Comparison of ENCODE assay signal across 16 cellular contexts in the genomic region with DNA sequence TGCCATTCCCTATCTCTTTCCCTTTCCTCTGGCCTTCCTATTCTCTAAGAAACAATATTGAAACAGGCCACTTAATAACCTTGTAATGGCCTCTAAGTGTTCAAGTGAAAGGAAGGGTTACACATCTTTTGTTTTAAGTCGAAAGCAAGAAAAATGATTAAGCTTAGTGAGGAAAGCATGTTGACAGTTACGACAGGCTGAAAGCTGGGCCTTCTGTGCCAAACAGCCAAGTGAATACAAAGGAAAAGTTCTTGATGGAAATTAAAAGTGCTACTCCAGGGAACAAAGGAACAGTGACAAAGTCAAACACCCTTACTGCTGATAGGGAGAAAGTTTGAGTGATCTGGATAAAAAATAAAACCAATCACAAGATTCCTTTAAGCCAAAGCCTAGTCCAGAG. TPM values are rescaled to one million over a fixed set of nuclear protein-coding genes. Genes with fewer than 3 reads are reported as not detected.
A peak's percentile ranks its signal among the peaks of the same experiment; 100 is the strongest.
DNase-seq lines count a peak whose midpoint lies in the region; ATAC-seq and TF ChIP-seq lines count a peak whose summit lies in the region.
"Had no signal": no experiment of that assay in that cellular context is flagged by ENCODE, and none has a peak within 500 bp of the region (broad histone marks: within the 10 kb centered on the region; RNA-seq: fewer than 3 reads in every experiment).

No MANE protein-coding gene starts in this region.

- H2AFZ ChIP-seq in GM23338 (no peak overlapping the region), neural progenitor cell (replicated peaks) (no peak overlapping the region)

- no peak overlapping the region for H3K4me2 ChIP-seq in GM23338
- H3K4me2 ChIP-seq in neural progenitor cell: no peak overlapping the region

- H3K36me3 ChIP-seq in GM23338 (ENCODE audit: insufficient read depth) (no peaks in the 10 kb centered on the region), HEK293 (ENCODE audit: control insufficient read depth in 2 of 2, insufficient read depth in 1 of 2, low read length in 2 of 2) (peaks cover 0 to 17% of the 10 kb centered on the region in 2 experiments; a peak in 1 of 3 replicates), endodermal cell (ENCODE audit: control insufficient read depth, insufficient read depth, low read length) (peaks cover 19% of the 10 kb centered on the region), neural progenitor cell (no peaks in the 10 kb centered on the region), gastrocnemius medialis (no peaks in the 10 kb centered on the region)
- H3K36me3 ChIP-seq: BE2C had no signal

- H3K9me3 Mint-ChIP-seq in GM23338 (no peaks in the 10 kb centered on the region), endodermal cell (no peaks in the 10 kb centered on the region), neural progenitor cell (no peaks in the 10 kb centered on the region)
- H3K9me3 Mint-ChIP-seq: CD4-positive, alpha-beta memory T cell; HFFc6 had no signal

- intact Hi-C loops in gastrocnemius medialis (cut with DNase I; ENCODE audit: low total_unique reads): no loop called here

- peaks cover 21% of the 10 kb centered on the region for H3K27me3 Mint-ChIP-seq in GM23338 (ENCODE audit: insufficient read depth, low read depth, poor library complexity)
- H3K27me3 Mint-ChIP-seq in endodermal cell (ENCODE audit: insufficient read depth): no peaks in the 10 kb centered on the region
- H3K27me3 Mint-ChIP-seq in neural progenitor cell (ENCODE audit: insufficient read depth, low read depth): peaks cover 2% of the 10 kb centered on the region

- in situ Hi-C loops in gastrocnemius medialis (cut with MboI; ENCODE audit: low sequenced_read_pairs in 4 of 4): no loop called here

- H3K9ac ChIP-seq in endodermal cell (ENCODE audit: extremely low read depth, low read length, poor library complexity, severe bottlenecking) (no peak overlapping the region), neural progenitor cell (no peak overlapping the region)

- no peaks in the 10 kb centered on the region for H4K20me1 ChIP-seq in GM23338 (replicated peaks; ENCODE audit: insufficient read depth)
- H4K20me1 ChIP-seq in neural progenitor cell (ENCODE audit: low read depth): peaks cover 6% of the 10 kb centered on the region

- H3K9me2 ChIP-seq in GM23338 (ENCODE audit: insufficient read depth): no peaks in the 10 kb centered on the region

- POLR2A ChIA-PET in HEK293 (lab: Yijun Ruan, JAX): no interaction called here

- no peaks in the 10 kb centered on the region for H3K79me2 ChIP-seq in GM23338 (replicated peaks; ENCODE audit: insufficient read depth)
- H3K79me2 ChIP-seq in neural progenitor cell (ENCODE audit: low read depth): no peaks in the 10 kb centered on the region

- H3K4me3 Mint-ChIP-seq in GM23338 (no peak overlapping the region), endodermal cell (no peak overlapping the region), neural progenitor cell (no peak overlapping the region)
- H3K4me3 Mint-ChIP-seq: CD4-positive, alpha-beta memory T cell; HFFc6 had no signal

- H3K27ac Mint-ChIP-seq in GM23338: no peak overlapping the region
- no peak overlapping the region for H3K27ac Mint-ChIP-seq in endodermal cell
- H3K27ac Mint-ChIP-seq in neural progenitor cell: no peak overlapping the region
- H3K27ac Mint-ChIP-seq: HFFc6 had no signal

- TF ChIP-seq POLR2A in gastrocnemius medialis (IDR thresholded peaks at IDR 0.05): no peak

- H3K4me1 ChIP-seq in GM23338 (ENCODE audit: insufficient read depth) (no peaks in the 10 kb centered on the region; the same call in 1 of the 2 replicates), HEK293 (ENCODE audit: control insufficient read depth, insufficient read depth, low read length) (no peaks in the 10 kb centered on the region), endodermal cell (ENCODE audit: control insufficient read depth, insufficient read depth, low read length) (no peaks in the 10 kb centered on the region), neural progenitor cell (peaks cover 6% of the 10 kb centered on the region), gastrocnemius medialis (no peaks in the 10 kb centered on the region)
- H3K4me1 ChIP-seq: BE2C, HAP-1 had no signal

- peak overlapping the region; percentile 50; the same call in 1 of the 2 replicates for H3K27ac ChIP-seq in GM23338 (ENCODE audit: low read depth)
- no peak overlapping the region for H3K27ac ChIP-seq in HEK293 (ENCODE audit: extremely low read depth, low read depth, low read length)
- H3K27ac ChIP-seq in endodermal cell (ENCODE audit: low read depth, low read length): peak overlapping the region; percentile 50
- H3K27ac ChIP-seq in neural progenitor cell: peak overlapping the region; percentile 42
- no peak overlapping the region for H3K27ac ChIP-seq in gastrocnemius medialis
- H3K27ac ChIP-seq: C4-2B, HL-60 had no signal

- H3K36me3 Mint-ChIP-seq in GM23338 (ENCODE audit: low read depth) (peaks cover 22% of the 10 kb centered on the region), endodermal cell (ENCODE audit: low read depth) (peaks cover 19% of the 10 kb centered on the region), neural progenitor cell (peaks cover 25% of the 10 kb centered on the region)
- H3K36me3 Mint-ChIP-seq: CD4-positive, alpha-beta memory T cell had no signal

- WGBS in endodermal cell (ENCODE audit: insufficient coverage in 1 of 2, insufficient read length in 1 of 2), 2 experiments: 86 to 94% methylated on average over 2 of the region's 2 CpGs

- H3K4me1 Mint-ChIP-seq in GM23338: peaks cover 4% of the 10 kb centered on the region
- H3K4me1 Mint-ChIP-seq in endodermal cell: no peaks in the 10 kb centered on the region
- H3K4me1 Mint-ChIP-seq in neural progenitor cell: peaks cover 5% of the 10 kb centered on the region

- H3K9me3 ChIP-seq in HEK293 (ENCODE audit: control insufficient read depth, insufficient read depth, low read depth, low read length) (no peaks in the 10 kb centered on the region), endodermal cell (ENCODE audit: control insufficient read depth, low read length) (no peaks in the 10 kb centered on the region), neural progenitor cell (ENCODE audit: low read depth) (no peaks in the 10 kb centered on the region), gastrocnemius medialis (no peaks in the 10 kb centered on the region)
- H3K9me3 ChIP-seq: BE2C, HAP-1 had no signal

- no peaks in the 10 kb centered on the region for H3F3A ChIP-seq in GM23338 (replicated peaks; ENCODE audit: low read depth)
- H3F3A ChIP-seq in neural progenitor cell (ENCODE audit: low read depth): peaks cover 2% of the 10 kb centered on the region

- H3K27me3 ChIP-seq in GM23338 (ENCODE audit: insufficient read depth) (no peaks in the 10 kb centered on the region), endodermal cell (ENCODE audit: control insufficient read depth, insufficient read depth, low read length, poor library complexity, severe bottlenecking) (no peaks in the 10 kb centered on the region), neural progenitor cell (no peaks in the 10 kb centered on the region), gastrocnemius medialis (no peaks in the 10 kb centered on the region)
- H3K27me3 ChIP-seq: BE2C had no signal

- no peak for TF ChIP-seq CTCF in GM23338 (conservative IDR thresholded peaks at IDR 0.05; ENCODE audit: low read depth in 2 of 2)
- TF ChIP-seq CTCF in HEK293 (tag by site-specific recombination; IDR thresholded peaks at IDR 0.05): no peak
- TF ChIP-seq CTCF in endodermal cell (conservative IDR thresholded peaks at IDR 0.05): no peak
- no peak for TF ChIP-seq CTCF in neural progenitor cell (IDR thresholded peaks at IDR 0.05)
- TF ChIP-seq CTCF in gastrocnemius medialis (IDR thresholded peaks at IDR 0.05 in 4 of 5, conservative IDR thresholded peaks at IDR 0.05 in 1 of 5): no peak

- DNase-seq in GM23338 (ENCODE audit: low spot score): no peak
- DNase-seq in endodermal cell: no peak
- DNase-seq in neural progenitor cell (ENCODE audit: low spot score): no peak
- no peak for DNase-seq in UCSD-AML1 (lab: John Stamatoyannopoulos, UW; ENCODE audit: unreplicated experiment)
- DNase-seq in activated CD4-positive, alpha-beta T cell treated with anti-CD3 and anti-CD28 coated beads for 4 hours: no peak
- no peak for DNase-seq in gastrocnemius medialis
- DNase-seq: BE2C; CD4-positive, alpha-beta memory T cell; DMS79; GOT3; HFFc6 had no signal

- H3K4me3 ChIP-seq in GM23338: no peak overlapping the region
- H3K4me3 ChIP-seq in HEK293 (ENCODE audit: low read depth, low read length): no peak overlapping the region
- H3K4me3 ChIP-seq in endodermal cell (ENCODE audit: low read length): no peak overlapping the region
- H3K4me3 ChIP-seq in neural progenitor cell: no peak overlapping the region
- no peak overlapping the region for H3K4me3 ChIP-seq in gastrocnemius medialis
- H3K4me3 ChIP-seq: GM12878, HAP-1 had no signal

- CTCF ChIA-PET in HEK293 (lab: Yijun Ruan, JAX): interaction anchor here (2.4 kb wide), 1 partner anchor 20 kb away, joined by 11 read pairs; no protein-coding TSS in a partner anchor

- no peak for ATAC-seq in GM23338
- no peak for ATAC-seq in gastrocnemius medialis
- ATAC-seq: GM12878 had no signal

TF ChIP-seq in GM23338, 12 proteins besides CTCF, POLR2A, EP300 and RAD21 (continues in another document):
- no peak for TF ChIP-seq CREB1 (CRISPR knock-in tag; IDR thresholded peaks at IDR 0.05; ENCODE audit: low read depth)

TF ChIP-seq in HEK293, 187 proteins besides CTCF, POLR2A, EP300 and RAD21 (continues in another document):
- peak; percentile 53; the same call in 1 of the 2 replicates for TF ChIP-seq PRDM1 (tag by site-specific recombination; IDR thresholded peaks at IDR 0.05)
- TF ChIP-seq ZNF121 (tag by site-specific recombination; IDR thresholded peaks at IDR 0.05): no peak
- TF ChIP-seq SP3 (tag by site-specific recombination; IDR thresholded peaks at IDR 0.05): no peak
- TF ChIP-seq, protein P1, sequence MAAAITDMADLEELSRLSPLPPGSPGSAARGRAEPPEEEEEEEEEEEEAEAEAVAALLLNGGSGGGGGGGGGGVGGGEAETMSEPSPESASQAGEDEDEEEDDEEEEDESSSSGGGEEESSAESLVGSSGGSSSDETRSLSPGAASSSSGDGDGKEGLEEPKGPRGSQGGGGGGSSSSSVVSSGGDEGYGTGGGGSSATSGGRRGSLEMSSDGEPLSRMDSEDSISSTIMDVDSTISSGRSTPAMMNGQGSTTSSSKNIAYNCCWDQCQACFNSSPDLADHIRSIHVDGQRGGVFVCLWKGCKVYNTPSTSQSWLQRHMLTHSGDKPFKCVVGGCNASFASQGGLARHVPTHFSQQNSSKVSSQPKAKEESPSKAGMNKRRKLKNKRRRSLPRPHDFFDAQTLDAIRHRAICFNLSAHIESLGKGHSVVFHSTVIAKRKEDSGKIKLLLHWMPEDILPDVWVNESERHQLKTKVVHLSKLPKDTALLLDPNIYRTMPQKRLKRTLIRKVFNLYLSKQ (tag by site-specific recombination; IDR thresholded peaks at IDR 0.05; ENCODE audit: borderline replicate concordance): no peak
- TF ChIP-seq ZFP41 (tag by site-specific recombination; IDR thresholded peaks at IDR 0.05; ENCODE audit: borderline replicate concordance): no peak

RNA-seq across cellular contexts. Expression of a gene that starts 54.2 kb away (rescaled TPM):
- total RNA-seq in GM23338 (2014; rRNA removed; shearing (Covaris generic)): 80.3 and 119 TPM in 2 replicates
- 25.1 and 29.2 TPM in 2 replicates for polyA plus RNA-seq in GM23338 (2016; fragmentation: Nextera tagmentation; extraction: Ambion mirVana)
- 10 to 100 TPM; 44.6 to 46.4 TPM for total RNA-seq in endodermal cell
- polyA plus RNA-seq in endodermal cell (2013, experiment 1 of 2): 36.6 TPM
- polyA plus RNA-seq in endodermal cell (2013, experiment 2 of 2): 31.8 TPM
- total RNA-seq in neural progenitor cell (ENCODE audit: low replicate concordance): 46.5 and 48.4 TPM in 2 replicates
- total RNA-seq in gastrocnemius medialis: 10 to 100 TPM; 18.6 to 34.9 (median 31.3) TPM

Comparison
In these comparisons a context has a peak if more than half of its experiments do, and no peak if none do; other contexts are left out.
1. H3K27ac ChIP-seq: peak in GM23338 (single experiment), endodermal cell (single experiment) and neural progenitor cell (single experiment); none in HEK293 (single experiment) and gastrocnemius medialis (0 of 4).